ENCODE assay signal across 17 cellular contexts in the genomic region with DNA sequence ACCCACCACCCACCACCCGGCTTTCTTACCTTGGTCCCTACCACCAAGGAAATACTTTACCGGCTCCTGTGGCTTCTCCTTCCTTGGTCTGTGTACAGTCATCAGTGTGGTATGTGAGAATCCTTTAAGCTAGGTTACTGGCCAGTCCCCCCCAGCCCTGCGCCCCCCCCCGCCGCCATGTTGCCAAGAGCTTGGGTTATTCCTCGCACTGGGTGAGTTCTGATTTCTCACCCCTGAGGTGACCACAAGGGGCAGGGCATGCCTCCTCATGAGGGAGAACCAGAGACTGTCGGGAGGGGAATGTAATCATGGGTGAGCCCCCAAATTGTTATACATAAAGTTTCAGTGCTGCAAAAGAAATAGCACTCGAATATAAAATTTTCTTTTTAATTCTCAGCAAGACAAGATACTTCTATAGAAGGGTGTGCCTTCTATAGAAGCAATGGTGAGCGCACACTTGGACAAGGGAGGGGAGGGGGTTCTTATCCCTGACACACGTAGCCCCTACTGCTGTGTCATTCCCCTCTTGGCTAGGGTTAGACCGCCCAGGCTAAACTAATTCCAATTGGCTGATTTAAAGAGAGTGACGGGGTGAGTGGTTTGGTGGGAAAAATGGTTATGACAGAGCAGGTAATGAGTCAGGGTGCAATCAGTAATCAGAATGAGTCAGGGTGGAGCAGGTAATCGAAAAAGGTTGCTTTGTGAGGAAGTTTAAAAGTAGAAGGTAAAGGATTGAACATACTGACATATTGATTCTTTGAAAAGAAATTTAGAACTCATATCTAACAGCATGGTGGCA.
DNase-seq lines count a peak whose midpoint lies in the region; ATAC-seq, FAIRE-seq and TF ChIP-seq lines count a peak whose summit lies in the region.
"Had no signal": no experiment of that assay in that cellular context is flagged by ENCODE, and none has a peak within 500 bp of the region (broad histone marks: within the 10 kb centered on the region; RNA-seq: fewer than 3 reads in every experiment).

No MANE protein-coding gene starts in this region.

- no peak for TF ChIP-seq CTCF in activated CD8-positive, alpha-beta T cell treated with anti-CD3 and anti-CD28 coated beads for 36 hours (IDR thresholded peaks at IDR 0.05)
- TF ChIP-seq CTCF in astrocyte (IDR thresholded peaks at IDR 0.05; ENCODE audit: insufficient read depth, low read depth, low read length), result no peak

- POLR2A ChIA-PET in activated CD8-positive, alpha-beta T cell treated with anti-CD3 and anti-CD28 coated beads for 36 hours (lab: Charles Lee), result interaction anchor here (0.8 kb wide), 1 partner anchor 35 kb away, joined by 3 read pairs; no protein-coding TSS in a partner anchor
- POLR2A ChIA-PET in activated CD8-positive, alpha-beta T cell treated with anti-CD3 and anti-CD28 coated beads, Interleukin-2, amount 10 ng/mL, durations not matched to agents 7 days and 5 days (lab: Charles Lee), result no interaction called here
- POLR2A ChIA-PET in naive thymus-derived CD8-positive, alpha-beta T cell (lab: Charles Lee), result no interaction called here

- ATAC-seq in activated CD8-positive, alpha-beta T cell treated with anti-CD3 and anti-CD28 coated beads for 36 hours, result peak; percentile 27
- ATAC-seq in activated CD8-positive, alpha-beta T cell treated with anti-CD3 and anti-CD28 coated beads, Interleukin-2, amount 10 ng/mL, durations not matched to agents 7 days and 5 days, result no peak
- ATAC-seq in naive B cell (ENCODE audit: low read depth in 2 of 2), result no peak
- ATAC-seq in naive thymus-derived CD8-positive, alpha-beta T cell, result no peak
- ATAC-seq in GM18873 (IDR thresholded peaks at IDR 0.05; ENCODE audit: low FRiP score, unreplicated experiment), result no peak
- ATAC-seq in HG03196 (IDR thresholded peaks at IDR 0.05; ENCODE audit: unreplicated experiment), result no peak
- ATAC-seq: gastroesophageal sphincter, left colon, T-helper 17 cell, upper lobe of right lung had no signal

- H3K79me2 ChIP-seq in astrocyte (ENCODE audit: insufficient read depth, low read length), result peaks cover 22% of the 10 kb centered on the region

- peaks cover 48% of the 10 kb centered on the region for H3K4me1 Mint-ChIP-seq in activated CD8-positive, alpha-beta T cell treated with anti-CD3 and anti-CD28 coated beads for 36 hours (ENCODE audit: low read depth)
- peaks cover 20% of the 10 kb centered on the region for H3K4me1 Mint-ChIP-seq in activated CD8-positive, alpha-beta T cell treated with anti-CD3 and anti-CD28 coated beads, Interleukin-2, amount 10 ng/mL, durations not matched to agents 7 days and 5 days (ENCODE audit: low read depth)
- H3K4me1 Mint-ChIP-seq in astrocyte (ENCODE audit: low read depth, unreplicated experiment), result peaks cover 16% of the 10 kb centered on the region
- peaks cover 37 to 61% (median 51%) of the 10 kb centered on the region in 3 donors for H3K4me1 Mint-ChIP-seq in naive B cell
- peaks cover 12 to 62% (median 35%) of the 10 kb centered on the region in 4 donors for H3K4me1 Mint-ChIP-seq in naive thymus-derived CD8-positive, alpha-beta T cell

- peaks cover 5% of the 10 kb centered on the region for H3K4me1 ChIP-seq in astrocyte (ENCODE audit: insufficient read depth, low read length)
- H3K4me1 ChIP-seq: gastroesophageal sphincter, Peyer's patch had no signal

- H3K27me3 Mint-ChIP-seq in activated CD8-positive, alpha-beta T cell treated with anti-CD3 and anti-CD28 coated beads for 36 hours, result no peaks in the 10 kb centered on the region
- H3K27me3 Mint-ChIP-seq in activated CD8-positive, alpha-beta T cell treated with anti-CD3 and anti-CD28 coated beads, Interleukin-2, amount 10 ng/mL, durations not matched to agents 7 days and 5 days (ENCODE audit: low read depth), result no peaks in the 10 kb centered on the region
- H3K27me3 Mint-ChIP-seq in astrocyte (ENCODE audit: low read depth, unreplicated experiment) (no peaks in the 10 kb centered on the region), naive B cell (no peaks in the 10 kb centered on the region)
- no peaks in the 10 kb centered on the region for H3K27me3 Mint-ChIP-seq in naive thymus-derived CD8-positive, alpha-beta T cell
- H3K27me3 Mint-ChIP-seq: T-helper 17 cell had no signal

- H2AFZ ChIP-seq in astrocyte (ENCODE audit: low read depth, low read length), result no peak overlapping the region

- no peak overlapping the region for H3K27ac ChIP-seq in astrocyte (ENCODE audit: low read depth, low read length)
- H3K27ac ChIP-seq: gastroesophageal sphincter, Peyer's patch, upper lobe of right lung had no signal

- no peaks in the 10 kb centered on the region for H4K20me1 ChIP-seq in astrocyte (ENCODE audit: insufficient read depth, low read length)

- peaks cover 7% of the 10 kb centered on the region for H3K9me3 Mint-ChIP-seq in activated CD8-positive, alpha-beta T cell treated with anti-CD3 and anti-CD28 coated beads for 36 hours
- peaks cover 5% of the 10 kb centered on the region for H3K9me3 Mint-ChIP-seq in activated CD8-positive, alpha-beta T cell treated with anti-CD3 and anti-CD28 coated beads, Interleukin-2, amount 10 ng/mL, durations not matched to agents 7 days and 5 days (ENCODE audit: insufficient read depth)
- H3K9me3 Mint-ChIP-seq in astrocyte (ENCODE audit: unreplicated experiment) (peaks cover 4% of the 10 kb centered on the region), naive B cell (peaks cover 5 to 15% (median 10%) of the 10 kb centered on the region in 7 donors)
- peaks cover 0 to 20% (median 0%) of the 10 kb centered on the region in 9 donors for H3K9me3 Mint-ChIP-seq in naive thymus-derived CD8-positive, alpha-beta T cell

- no peaks in the 10 kb centered on the region for H3K36me3 ChIP-seq in astrocyte (ENCODE audit: insufficient read depth, low read length)
- H3K36me3 ChIP-seq: gastroesophageal sphincter, Peyer's patch, upper lobe of right lung had no signal

- H3K9ac ChIP-seq in astrocyte (ENCODE audit: low read length), result no peak overlapping the region

- no peak overlapping the region for H3K4me2 ChIP-seq in astrocyte (ENCODE audit: low read length)

- DNase-seq in activated CD8-positive, alpha-beta T cell treated with anti-CD3 and anti-CD28 coated beads for 36 hours, result peak; percentile 8
- no peak for DNase-seq in activated CD8-positive, alpha-beta T cell treated with anti-CD3 and anti-CD28 coated beads, Interleukin-2, amount 10 ng/mL, durations not matched to agents 7 days and 5 days
- DNase-seq in HK-2 (ENCODE audit: unreplicated experiment) (peak; percentile 72), astrocyte (ENCODE audit: low read depth) (peak; percentile 42), naive B cell (no peak)
- no peak for DNase-seq in naive thymus-derived CD8-positive, alpha-beta T cell
- DNase-seq: DMS53, left colon, NCI-H1417 treated with DMSO at 0.1 percent for 48 hours, NCI-H510A, T-helper 17 cell, upper lobe of right lung had no signal

- CTCF ChIA-PET in activated CD8-positive, alpha-beta T cell treated with anti-CD3 and anti-CD28 coated beads for 36 hours (lab: Charles Lee), result no interaction called here
- CTCF ChIA-PET in activated CD8-positive, alpha-beta T cell treated with anti-CD3 and anti-CD28 coated beads, Interleukin-2, amount 10 ng/mL, durations not matched to agents 7 days and 5 days (lab: Charles Lee), result no interaction called here

- H3K36me3 Mint-ChIP-seq in activated CD8-positive, alpha-beta T cell treated with anti-CD3 and anti-CD28 coated beads for 36 hours (ENCODE audit: low read depth), result peaks cover 24% of the 10 kb centered on the region
- H3K36me3 Mint-ChIP-seq in activated CD8-positive, alpha-beta T cell treated with anti-CD3 and anti-CD28 coated beads, Interleukin-2, amount 10 ng/mL, durations not matched to agents 7 days and 5 days (ENCODE audit: low read depth), result peaks cover 21% of the 10 kb centered on the region
- peaks cover 5% of the 10 kb centered on the region for H3K36me3 Mint-ChIP-seq in astrocyte (ENCODE audit: low read depth, unreplicated experiment)
- H3K36me3 Mint-ChIP-seq in naive B cell, result peaks cover 20 to 24% of the 10 kb centered on the region in 2 donors
- H3K36me3 Mint-ChIP-seq in naive thymus-derived CD8-positive, alpha-beta T cell, result peaks cover 14 to 19% (median 17%) of the 10 kb centered on the region in 3 donors

- no peaks in the 10 kb centered on the region for H3K27me3 ChIP-seq in astrocyte (ENCODE audit: insufficient read depth, low read length)
- H3K27me3 ChIP-seq: gastroesophageal sphincter, Peyer's patch, upper lobe of right lung had no signal

- no peak overlapping the region for H3K4me3 ChIP-seq in astrocyte (ENCODE audit: insufficient read depth, low read depth, low read length)
- H3K4me3 ChIP-seq: gastroesophageal sphincter, Peyer's patch, upper lobe of right lung had no signal

- no peaks in the 10 kb centered on the region for H3K9me3 ChIP-seq in astrocyte (ENCODE audit: insufficient read depth, low read depth, low read length)
- H3K9me3 ChIP-seq: gastroesophageal sphincter, upper lobe of right lung had no signal

- no peak overlapping the region for H3K4me3 Mint-ChIP-seq in activated CD8-positive, alpha-beta T cell treated with anti-CD3 and anti-CD28 coated beads for 36 hours
- no peak overlapping the region for H3K4me3 Mint-ChIP-seq in activated CD8-positive, alpha-beta T cell treated with anti-CD3 and anti-CD28 coated beads, Interleukin-2, amount 10 ng/mL, durations not matched to agents 7 days and 5 days
- H3K4me3 Mint-ChIP-seq in astrocyte (ENCODE audit: unreplicated experiment) (no peak overlapping the region), naive B cell (peak overlapping the region in 2 of 8 donors; percentile 55 to 84)
- peak overlapping the region in 4 of 10 donors; percentile 8 to 58 (median 50) for H3K4me3 Mint-ChIP-seq in naive thymus-derived CD8-positive, alpha-beta T cell
- H3K4me3 Mint-ChIP-seq: T-helper 17 cell had no signal

- intact Hi-C loops in activated CD8-positive, alpha-beta T cell treated with anti-CD3 and anti-CD28 coated beads for 36 hours (cut with micrococcal nuclease), result no loop called here

- FAIRE-seq in astrocyte (lab: Jason Lieb, UNC), result no peak
- FAIRE-seq: GM12891 had no signal

- peak overlapping the region; percentile 59 for H3K27ac Mint-ChIP-seq in activated CD8-positive, alpha-beta T cell treated with anti-CD3 and anti-CD28 coated beads for 36 hours
- H3K27ac Mint-ChIP-seq in activated CD8-positive, alpha-beta T cell treated with anti-CD3 and anti-CD28 coated beads, Interleukin-2, amount 10 ng/mL, durations not matched to agents 7 days and 5 days, result no peak overlapping the region
- H3K27ac Mint-ChIP-seq in astrocyte (ENCODE audit: unreplicated experiment) (peak overlapping the region; percentile 62), naive B cell (peak overlapping the region in 4 of 6 donors; percentile 27 to 82 (median 80))
- peak overlapping the region in 1 of 10 donors; percentile 91 for H3K27ac Mint-ChIP-seq in naive thymus-derived CD8-positive, alpha-beta T cell
- H3K27ac Mint-ChIP-seq: T-helper 17 cell had no signal

Comparison
In these comparisons a context has a peak if more than half of its experiments do, and no peak if none do; other contexts are left out.
1. DNase-seq: peak in activated CD8-positive, alpha-beta T cell treated with anti-CD3 and anti-CD28 coated beads for 36 hours (single experiment), HK-2 (single experiment) and astrocyte (single experiment); none in activated CD8-positive, alpha-beta T cell treated with anti-CD3 and anti-CD28 coated beads, Interleukin-2, amount 10 ng/mL, durations not matched to agents 7 days and 5 days (single experiment), naive B cell (single experiment) and naive thymus-derived CD8-positive, alpha-beta T cell (0 of 10).